ENCODE assay signal across 24 cellular contexts in genomic region chr1:159977364-159978106, GRCh38. TPM values are rescaled to one million over a fixed set of nuclear protein-coding genes. Genes with fewer than 3 reads are reported as not detected.
"Had no signal": no experiment of that assay in that cellular context is flagged by ENCODE, and none has a peak within 500 bp of the region (broad histone marks: within the 10 kb centered on the region; RNA-seq: fewer than 3 reads in every experiment).

No MANE protein-coding gene starts in this region.

- H3K4me1 ChIP-seq: esophagus squamous epithelium had no signal

- H3K4me1 Mint-ChIP-seq: immature natural killer cell had no signal

- H3K9me3 Mint-ChIP-seq: immature natural killer cell, nephron had no signal

- H3K9me3 ChIP-seq: esophagus squamous epithelium, sigmoid colon, stomach, thoracic aorta, transverse colon had no signal

- H3K27ac ChIP-seq: epithelial cell of prostate, esophagus squamous epithelium, sigmoid colon, skin epidermis, stomach, thoracic aorta, transverse colon had no signal

- H3K27ac Mint-ChIP-seq: immature natural killer cell, nephron had no signal

- H3K36me3 Mint-ChIP-seq: immature natural killer cell had no signal

- DNase-seq: central memory CD4-positive, alpha-beta T cell; cortex of kidney; effector memory CD4-positive, alpha-beta T cell; esophagus squamous epithelium; foreskin fibroblast; immature natural killer cell; kidney; mesendoderm; naive B cell; posterior cingulate gyrus; sigmoid colon; stimulated activated CD4-positive, alpha-beta T cell treated with anti-CD3 and anti-CD28 coated beads, Interleukin-12 subunit alpha, Interleukin-12 subunit beta, amount 100 ng/mL, for 4 hours; stomach; substantia nigra; transverse colon had no signal

- H3K36me3 ChIP-seq: sigmoid colon, thoracic aorta, transverse colon had no signal

- H3K4me3 ChIP-seq: esophagus squamous epithelium, sigmoid colon, skin epidermis, stomach, thoracic aorta, transverse colon had no signal

- H3K27me3 ChIP-seq: esophagus squamous epithelium, sigmoid colon, transverse colon had no signal

- H3K4me3 Mint-ChIP-seq: immature natural killer cell, naive B cell, nephron had no signal

- FAIRE-seq: kidney had no signal

RNA-seq across cellular contexts. Expression of gene SLAMF9, which starts 23.5 kb away (rescaled TPM):
- total RNA-seq: chondrocyte, kidney, lung microvascular endothelial cell, osteoblast, pulmonary artery endothelial cell, sigmoid colon, stomach, thoracic aorta, ureter had no signal
- polyA plus RNA-seq: immature natural killer cell had no signal

RNA-seq across cellular contexts. Expression of gene IGSF9, which starts 32.1 kb away (rescaled TPM):
- total RNA-seq: chondrocyte, lung microvascular endothelial cell, pulmonary artery endothelial cell had no signal
- polyA plus RNA-seq: immature natural killer cell had no signal
